Comparison of ENCODE assay signal across 16 cellular contexts in the genomic region with DNA sequence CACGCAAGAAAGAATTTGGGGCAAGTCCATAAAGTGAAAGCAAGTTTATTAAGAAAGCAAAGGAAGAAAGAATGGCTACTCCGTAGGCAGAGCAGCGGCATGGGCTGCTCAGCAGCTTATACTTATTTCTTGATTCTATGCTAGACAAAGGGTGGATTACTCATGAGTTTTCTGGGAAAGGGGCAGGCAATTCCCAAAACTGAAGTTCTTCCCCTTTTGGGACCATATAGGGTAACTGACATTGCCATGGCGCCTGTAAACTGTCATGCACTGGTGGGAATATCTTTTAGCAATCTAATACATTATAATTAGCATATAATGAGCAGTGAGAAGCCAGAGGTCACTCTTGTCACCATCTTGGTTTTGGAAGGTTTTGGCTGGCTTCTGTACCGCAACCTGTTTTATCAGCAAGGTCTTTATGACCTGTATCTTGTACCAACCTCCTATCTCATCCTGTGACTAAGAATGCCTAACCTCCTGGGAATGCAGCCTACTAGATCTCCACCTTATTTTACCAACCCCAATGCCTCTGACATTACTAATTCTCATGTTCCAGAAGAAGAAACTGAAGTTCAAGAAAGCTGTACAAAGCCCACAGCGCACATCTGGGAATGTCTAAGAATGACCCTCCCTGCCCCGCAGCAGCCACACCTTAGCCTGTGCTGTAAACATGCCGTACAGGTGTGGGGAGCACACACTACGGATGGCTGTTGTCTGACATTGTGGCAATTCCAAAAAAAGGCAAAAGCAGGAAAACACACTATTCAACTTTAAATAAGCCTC. TPM values are rescaled to one million over a fixed set of nuclear protein-coding genes. Genes with fewer than 3 reads are reported as not detected.
"Had no signal": no experiment of that assay in that cellular context is flagged by ENCODE, and none has a peak within 500 bp of the region (broad histone marks: within the 10 kb centered on the region; RNA-seq: fewer than 3 reads in every experiment).

No MANE protein-coding gene starts in this region.

- ATAC-seq: activated naive CD4-positive, alpha-beta T cell treated with anti-CD3 and anti-CD28 coated beads, Interleukin-2, amount 50 U/mL, for 72 hours; gastrocnemius medialis; heart right ventricle; left ventricle myocardium superior; stimulated activated naive CD8-positive, alpha-beta T cell treated with anti-CD3 and anti-CD28 coated beads, Interleukin-15, amount 100 ng/mL, for 72 hours; T-helper 17 cell had no signal

- H3K9me3 Mint-ChIP-seq: activated T-cell treated with anti-CD3 and anti-CD28 coated beads, Interleukin-2, amount 50 U/mL, for 24 hours; stimulated activated naive CD8-positive, alpha-beta T cell treated with anti-CD3 and anti-CD28 coated beads, Interleukin-15, amount 100 ng/mL, for 72 hours had no signal

- H3K27ac ChIP-seq: brain microvascular endothelial cell, dorsolateral prefrontal cortex, gastrocnemius medialis, heart right ventricle, testis had no signal

- H3K36me3 Mint-ChIP-seq: activated naive CD4-positive, alpha-beta T cell treated with anti-CD3 and anti-CD28 coated beads, Interleukin-2, amount 50 U/mL, for 72 hours had no signal

- H3K36me3 ChIP-seq: brain microvascular endothelial cell, gastrocnemius medialis, heart right ventricle had no signal

- H3K4me3 ChIP-seq: dorsolateral prefrontal cortex, gastrocnemius medialis, heart right ventricle, testis had no signal

- H3K9me3 ChIP-seq: gastrocnemius medialis, heart right ventricle, testis had no signal

- H3K27ac Mint-ChIP-seq: activated naive CD4-positive, alpha-beta T cell treated with anti-CD3 and anti-CD28 coated beads, Interleukin-2, amount 50 U/mL, for 72 hours; activated T-cell treated with anti-CD3 and anti-CD28 coated beads, Interleukin-2, amount 50 U/mL, for 24 hours; stimulated activated naive CD8-positive, alpha-beta T cell treated with anti-CD3 and anti-CD28 coated beads, Interleukin-15, amount 100 ng/mL, for 72 hours; T-helper 17 cell had no signal

- DNase-seq: activated effector memory CD4-positive, alpha-beta T cell treated with anti-CD3 and anti-CD28 coated beads, Interleukin-2, amount 50 U/mL, for 16 hours; activated T-cell treated with anti-CD3 and anti-CD28 coated beads, Interleukin-2, amount 50 U/mL, for 24 hours; amygdala; brain microvascular endothelial cell; dorsolateral prefrontal cortex; gastrocnemius medialis; heart right ventricle; islet precursor cell; left ventricle myocardium superior; stimulated activated CD4-positive, alpha-beta T cell treated with anti-CD3 and anti-CD28 coated beads, Interleukin-4, amount 100 ng/mL, for 24 hours; stimulated activated naive CD8-positive, alpha-beta T cell treated with anti-CD3 and anti-CD28 coated beads, Interleukin-15, amount 100 ng/mL, for 72 hours; T-helper 17 cell; testis had no signal

- H3K27me3 ChIP-seq: brain microvascular endothelial cell, dorsolateral prefrontal cortex, gastrocnemius medialis, heart right ventricle, testis had no signal

- H3K4me1 ChIP-seq: gastrocnemius medialis, testis had no signal

- H3K4me3 Mint-ChIP-seq: activated T-cell treated with anti-CD3 and anti-CD28 coated beads, Interleukin-2, amount 50 U/mL, for 24 hours; stimulated activated naive CD8-positive, alpha-beta T cell treated with anti-CD3 and anti-CD28 coated beads, Interleukin-15, amount 100 ng/mL, for 72 hours; T-helper 17 cell had no signal

RNA-seq across cellular contexts. Expression of a gene that starts 18.6 kb away (rescaled TPM):
- total RNA-seq: activated naive CD4-positive, alpha-beta T cell treated with anti-CD3 and anti-CD28 coated beads, Interleukin-2, amount 50 U/mL, for 72 hours; chondrocyte; gastrocnemius medialis; left ventricle myocardium superior; osteoblast; T-helper 17 cell had no signal
